Comparison of ENCODE assay signal across 26 cellular contexts in the genomic region with DNA sequence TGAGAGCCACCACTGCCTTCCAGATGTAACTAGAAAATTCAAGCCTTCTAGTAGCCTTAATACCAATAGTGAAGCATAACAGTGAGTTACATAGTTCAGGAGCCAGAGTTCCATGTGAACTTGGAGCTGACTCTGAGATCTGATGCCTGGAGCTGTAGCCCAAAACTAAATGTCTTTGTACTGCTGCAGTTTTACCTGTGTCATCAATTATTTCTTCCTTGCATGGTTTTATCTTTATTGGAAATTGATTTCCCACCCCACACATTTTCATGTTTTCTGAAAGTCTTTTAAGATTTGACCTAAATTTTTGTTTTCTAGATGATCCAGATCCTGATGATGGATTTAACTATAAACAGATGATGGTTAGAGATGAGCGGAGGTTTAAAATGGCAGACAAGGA. TPM values are rescaled to one million over a fixed set of nuclear protein-coding genes. Genes with fewer than 3 reads are reported as not detected.
"Had no signal": no experiment of that assay in that cellular context is flagged by ENCODE, and none has a peak within 500 bp of the region (broad histone marks: within the 10 kb centered on the region; RNA-seq: fewer than 3 reads in every experiment).

No MANE protein-coding gene starts in this region.

- H3K27ac ChIP-seq: dorsolateral prefrontal cortex, left lung, lower lobe of right lung, neural progenitor cell, pancreas, skin epidermis, upper lobe of right lung, vagina had no signal

- FAIRE-seq: keratinocyte, pancreas had no signal

- H3K4me3 Mint-ChIP-seq: immature natural killer cell; memory B cell; natural killer cell treated with Interleukin-12 subunit alpha and Interleukin-12 subunit beta and Interleukin-15 and Interleukin-18, amount 100 ng/mL, for 72 hours; neural progenitor cell had no signal

- DNase-seq: cortex of kidney; dorsolateral prefrontal cortex; effector CD8-positive, alpha-beta T cell; gastrocnemius medialis; glutamatergic neuron; immature natural killer cell; left lung; lower lobe of right lung; midbrain; nucleus accumbens; pancreas; retina; stimulated activated naive CD4-positive, alpha-beta T cell treated with Interleukin-2 at 50 U/mL for 16 hours; tibial artery; upper lobe of right lung had no signal

- H3K9me3 Mint-ChIP-seq: immature natural killer cell; memory B cell; natural killer cell treated with Interleukin-12 subunit alpha and Interleukin-12 subunit beta and Interleukin-15 and Interleukin-18, amount 100 ng/mL, for 72 hours; neural progenitor cell had no signal

- H3K9me3 ChIP-seq: gastrocnemius medialis, left lung, lower lobe of right lung, pancreas, tibial artery, upper lobe of right lung, vagina had no signal

- H3K27me3 ChIP-seq: dorsolateral prefrontal cortex, gastrocnemius medialis, left lung, neural progenitor cell, pancreas, tibial artery, upper lobe of right lung, vagina had no signal

- H3K27ac Mint-ChIP-seq: memory B cell; natural killer cell treated with Interleukin-12 subunit alpha and Interleukin-12 subunit beta and Interleukin-15 and Interleukin-18, amount 100 ng/mL, for 72 hours; neural progenitor cell; progenitor cell of endocrine pancreas had no signal

- H3K4me3 ChIP-seq: dorsolateral prefrontal cortex, gastrocnemius medialis, left lung, lower lobe of right lung, neural progenitor cell, pancreas, skin epidermis, tibial artery, upper lobe of right lung, vagina had no signal

- H3K9ac ChIP-seq: neural progenitor cell had no signal

- H3K27me3 Mint-ChIP-seq: memory B cell; natural killer cell treated with Interleukin-12 subunit alpha and Interleukin-12 subunit beta and Interleukin-15 and Interleukin-18, amount 100 ng/mL, for 72 hours; progenitor cell of endocrine pancreas had no signal

- H2AFZ ChIP-seq: neural progenitor cell had no signal

- ATAC-seq: gastrocnemius medialis; left lung; lower lobe of right lung; natural killer cell treated with Interleukin-12 subunit alpha and Interleukin-12 subunit beta and Interleukin-15 and Interleukin-18, amount 100 ng/mL, for 72 hours; pancreas; sciatic nerve; upper lobe of right lung had no signal

- H3K4me1 ChIP-seq: neural progenitor cell had no signal

- H3K4me1 Mint-ChIP-seq: immature natural killer cell, neural progenitor cell had no signal

- H3K4me2 ChIP-seq: neural progenitor cell had no signal

RNA-seq across cellular contexts. Expression of a gene that starts 17.0 kb away (rescaled TPM):
- total RNA-seq: fibroblast of villous mesenchyme; gastrocnemius medialis; left lung; lower lobe of right lung; natural killer cell treated with Interleukin-12 subunit alpha and Interleukin-12 subunit beta and Interleukin-15 and Interleukin-18, amount 100 ng/mL, for 72 hours; pancreas; progenitor cell of endocrine pancreas; sciatic nerve; temporal lobe; upper lobe of right lung; vagina had no signal
- polyA plus RNA-seq: esophagus, immature natural killer cell, keratinocyte, pancreas had no signal
